ENCODE assay signal across 9 cellular contexts in the genomic region with DNA sequence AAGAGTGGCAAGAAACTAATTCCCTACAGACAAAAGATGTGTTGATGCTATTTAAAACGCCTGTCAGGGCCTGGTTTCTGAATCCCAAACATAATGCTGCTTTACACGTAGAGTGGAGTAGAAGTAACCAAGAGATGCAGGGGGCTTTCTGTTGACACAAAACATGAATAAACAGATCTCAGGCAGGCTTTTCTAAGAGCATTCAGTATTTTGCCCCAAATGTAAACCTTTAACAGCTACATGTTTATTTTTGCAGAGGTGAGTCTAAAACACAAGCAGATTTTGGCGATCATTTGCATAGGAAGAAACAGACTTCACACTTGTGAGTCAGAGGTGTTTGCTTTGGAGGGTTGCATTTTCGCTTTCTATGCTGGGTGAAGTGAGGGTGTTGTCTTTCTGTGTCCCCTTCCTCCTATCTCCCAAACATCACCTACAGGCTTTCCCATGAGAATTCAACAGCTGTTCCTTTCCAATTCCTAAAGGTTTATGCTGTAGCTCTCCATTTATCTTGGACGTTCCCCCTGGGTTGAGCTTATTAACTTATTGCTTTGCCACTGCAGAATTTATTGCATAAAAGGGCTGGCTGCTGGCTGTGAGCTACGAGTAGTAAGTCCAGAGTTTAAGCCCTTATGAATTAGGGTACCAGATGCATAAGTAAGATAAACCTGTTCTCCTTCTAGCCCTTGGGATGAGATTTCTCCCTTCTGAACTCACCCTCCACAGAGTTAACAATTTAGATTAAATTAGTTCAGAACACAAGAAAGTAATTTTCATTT.
DNase-seq lines count a peak whose midpoint lies in the region; ATAC-seq and TF ChIP-seq lines count a peak whose summit lies in the region.
"Had no signal": no experiment of that assay in that cellular context is flagged by ENCODE, and none has a peak within 500 bp of the region (broad histone marks: within the 10 kb centered on the region; RNA-seq: fewer than 3 reads in every experiment).

No MANE protein-coding gene starts in this region.

- H3K9me3 ChIP-seq in breast epithelium: peaks cover 0 to 3% of the 10 kb centered on the region in 2 donors

- peaks cover 7% of the 10 kb centered on the region for H3K9me3 Mint-ChIP-seq in activated naive CD8-positive, alpha-beta T cell treated with anti-CD3 and anti-CD28 coated beads, Interleukin-2, amount 50 U/mL, for 24 hours

- H3K27ac ChIP-seq in breast epithelium: peak overlapping the region; percentile 37 to 64

- no peak for TF ChIP-seq POLR2A in breast epithelium (IDR thresholded peaks at IDR 0.05)

- no peak overlapping the region for H3K27ac Mint-ChIP-seq in activated naive CD8-positive, alpha-beta T cell treated with anti-CD3 and anti-CD28 coated beads, Interleukin-2, amount 50 U/mL, for 24 hours

- H3K27me3 ChIP-seq in GM06990 (replicated peaks; ENCODE audit: control insufficient read depth, insufficient read depth, low read length) (no peaks in the 10 kb centered on the region), breast epithelium (no peaks in the 10 kb centered on the region)

- intact Hi-C loops in breast epithelium (cut with DNase I; ENCODE audit: low total_unique reads): loop anchor here (2.0 kb wide), 1 partner anchor 52 kb away; no protein-coding TSS in a partner anchor

- H3K36me3 Mint-ChIP-seq in activated naive CD8-positive, alpha-beta T cell treated with anti-CD3 and anti-CD28 coated beads, Interleukin-2, amount 50 U/mL, for 24 hours (ENCODE audit: low read depth): no peaks in the 10 kb centered on the region

- peaks cover 18% of the 10 kb centered on the region for H3K4me1 Mint-ChIP-seq in activated naive CD8-positive, alpha-beta T cell treated with anti-CD3 and anti-CD28 coated beads, Interleukin-2, amount 50 U/mL, for 24 hours

- no peak overlapping the region for H3K4me3 Mint-ChIP-seq in activated naive CD8-positive, alpha-beta T cell treated with anti-CD3 and anti-CD28 coated beads, Interleukin-2, amount 50 U/mL, for 24 hours

- DNase-seq in GM06990 (ENCODE audit: extremely low read depth, insufficient read length): peak; percentile 58
- DNase-seq in breast epithelium (ENCODE audit: low spot score in 2 of 2): no peak
- no peak for DNase-seq in NCI-H2107 (lab: John Stamatoyannopoulos, UW)
- DNase-seq in iPS-NIHi11 (ENCODE audit: low spot score): no peak
- no peak for DNase-seq in activated naive CD8-positive, alpha-beta T cell treated with anti-CD3 and anti-CD28 coated beads, Interleukin-2, amount 50 U/mL, for 24 hours
- no peak for DNase-seq in UCSD-AML1 (lab: John Stamatoyannopoulos, UW; ENCODE audit: unreplicated experiment)
- DNase-seq: DND-41 had no signal

- H3K4me1 ChIP-seq in breast epithelium: no peaks in the 10 kb centered on the region

- ATAC-seq in GM19452 (IDR thresholded peaks at IDR 0.05; ENCODE audit: unreplicated experiment) (peak; percentile 97), HG03175 (IDR thresholded peaks at IDR 0.05; ENCODE audit: unreplicated experiment) (peak; percentile 98)
- ATAC-seq in activated naive CD8-positive, alpha-beta T cell treated with anti-CD3 and anti-CD28 coated beads, Interleukin-2, amount 50 U/mL, for 24 hours: no peak

- no peaks in the 10 kb centered on the region for H3K36me3 ChIP-seq in GM06990 (ENCODE audit: control insufficient read depth, insufficient read depth, low read length)
- H3K36me3 ChIP-seq in breast epithelium: no peaks in the 10 kb centered on the region

- TF ChIP-seq CTCF in GM06990 (IDR thresholded peaks at IDR 0.05; ENCODE audit: insufficient read depth, low read length, poor library complexity, severe bottlenecking): no peak
- no peak for TF ChIP-seq CTCF in breast epithelium (IDR thresholded peaks at IDR 0.05)

- H3K4me3 ChIP-seq in GM06990 (replicated peaks; ENCODE audit: low read depth, low read length) (peak overlapping the region; percentile 51), breast epithelium (no peak overlapping the region)

- H3K27me3 Mint-ChIP-seq in activated naive CD8-positive, alpha-beta T cell treated with anti-CD3 and anti-CD28 coated beads, Interleukin-2, amount 50 U/mL, for 24 hours: peaks cover 3% of the 10 kb centered on the region
